ENCODE assay signal across 37 cellular contexts in the genomic region with DNA sequence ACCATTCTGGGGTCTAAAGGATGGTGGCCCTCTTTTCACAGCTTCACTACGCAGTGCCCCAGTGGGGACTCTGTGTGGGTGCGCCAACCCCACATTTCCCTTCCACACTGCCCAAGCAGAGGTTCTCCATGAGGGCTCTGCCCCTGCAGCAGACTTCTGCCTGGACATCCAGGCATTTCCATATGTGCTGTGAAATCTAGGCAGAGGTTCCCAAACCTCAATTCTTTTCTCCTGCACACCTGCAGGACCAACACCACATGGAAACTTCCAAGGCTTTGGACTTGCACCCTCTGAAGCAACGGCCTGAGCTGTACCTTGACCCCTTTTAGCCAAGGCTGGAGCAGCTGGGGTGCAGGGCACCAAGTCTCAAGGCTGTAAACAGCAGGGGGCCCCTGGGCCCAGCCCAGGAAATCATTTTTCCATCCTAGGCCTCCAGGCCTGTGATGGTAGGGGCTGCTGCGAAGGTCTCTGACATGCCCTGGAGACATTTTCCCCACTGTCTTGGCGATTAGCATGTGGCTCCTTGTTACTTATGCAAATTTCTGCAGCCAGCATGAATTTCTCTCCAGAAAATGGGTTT.
"Had no signal": no experiment of that assay in that cellular context is flagged by ENCODE, and none has a peak within 500 bp of the region (broad histone marks: within the 10 kb centered on the region; RNA-seq: fewer than 3 reads in every experiment).

No MANE protein-coding gene starts in this region.

- H3K9me3 Mint-ChIP-seq: activated naive CD4-positive, alpha-beta T cell treated with anti-CD3 and anti-CD28 coated beads, Interleukin-2, amount 10 ng/mL, durations not matched to agents 7 days and 5 days; activated naive CD4-positive, alpha-beta T cell treated with anti-CD3 and anti-CD28 coated beads, Interleukin-2, amount 50 U/mL, for 24 hours; activated naive CD8-positive, alpha-beta T cell treated with anti-CD3 and anti-CD28 coated beads for 36 hours; activated T-helper 1 cell treated with anti-CD3 and anti-CD28 coated beads, Interleukin-12 subunit alpha, Interleukin-12 subunit beta, Interleukin-2, Interleukin-4 antibody, amounts not matched to agents 30 ng/mL and 10 ng/mL and 1 ng/mL, durations not matched to agents 14 hours and 24 hours and 36 hours; activated T-helper 2 cell treated with anti-CD3 and anti-CD28 coated beads, Interferon-gamma antibody, Interleukin-2, Interleukin-4, amounts not matched to agents 10 μg/mL and 5 μg/mL and 100 μg/mL, durations not matched to agents 14 hours and 24 hours and 36 hours; central memory CD8-positive, alpha-beta T cell had no signal

- H3K27me3 Mint-ChIP-seq: activated naive CD4-positive, alpha-beta T cell treated with anti-CD3 and anti-CD28 coated beads, Interleukin-2, amount 50 U/mL, for 24 hours; activated naive CD8-positive, alpha-beta T cell; activated naive CD8-positive, alpha-beta T cell treated with anti-CD3 and anti-CD28 coated beads for 36 hours; activated naive CD8-positive, alpha-beta T cell treated with anti-CD3 and anti-CD28 coated beads, Interleukin-2, amount 10 ng/mL, durations not matched to agents 7 days and 5 days; activated naive CD8-positive, alpha-beta T cell treated with anti-CD3 and anti-CD28 coated beads, Interleukin-2, amount 50 U/mL, for 24 hours; activated T-helper 17 cell treated with anti-CD3 and anti-CD28 coated beads, Interleukin-2, amount 50 U/mL, for 72 hours; central memory CD8-positive, alpha-beta T cell had no signal

- DNase-seq: activated effector memory CD4-positive, alpha-beta T cell treated with anti-CD3 and anti-CD28 coated beads, Interleukin-2, amount 50 U/mL, for 16 hours; activated effector memory CD4-positive, alpha-beta T cell treated with Interleukin-2 at 50 U/mL for 16 hours; activated gamma-delta T cell; activated gamma-delta T cell treated with Interleukin-2 at 50 U/mL for 16 hours; activated naive CD4-positive, alpha-beta T cell; activated naive CD4-positive, alpha-beta T cell treated with anti-CD3 and anti-CD28 coated beads for 36 hours; activated naive CD4-positive, alpha-beta T cell treated with anti-CD3 and anti-CD28 coated beads, Interleukin-2, amount 10 ng/mL, durations not matched to agents 7 days and 5 days; activated naive CD4-positive, alpha-beta T cell treated with anti-CD3 and anti-CD28 coated beads, Interleukin-2, amount 50 U/mL, for 16 hours; activated naive CD4-positive, alpha-beta T cell treated with Interleukin-2 at 50 U/mL for 16 hours; activated naive CD8-positive, alpha-beta T cell treated with anti-CD3 and anti-CD28 coated beads for 36 hours; activated naive CD8-positive, alpha-beta T cell treated with anti-CD3 and anti-CD28 coated beads, Interleukin-2, amount 10 ng/mL, durations not matched to agents 7 days and 5 days; activated naive CD8-positive, alpha-beta T cell treated with anti-CD3 and anti-CD28 coated beads, Interleukin-2, amount 50 U/mL, for 24 hours; activated T-cell treated with anti-CD3 and anti-CD28 coated beads, Interleukin-2, amount 50 U/mL, for 24 hours; activated T-cell treated with anti-CD3 and anti-CD28 coated beads, Interleukin-2, amount 50 U/mL, for 4 hours; activated T-cell treated with anti-CD3 and anti-CD28 coated beads, Interleukin-2, amount 50 U/mL, for 48 hours; activated T-cell treated with anti-CD3 and anti-CD28 coated beads, Interleukin-2, amount 50 U/mL, for 72 hours; adrenal gland; amniotic stem cell; amygdala; anterior cingulate cortex; aorta; body of pancreas; brain microvascular endothelial cell; caudate nucleus; central memory CD4-positive, alpha-beta T cell; cerebellar nuclear complex had no signal

- H3K36me3 ChIP-seq: adrenal gland, ascending aorta, brain microvascular endothelial cell, breast epithelium, cardiac muscle cell had no signal

- H3K27ac ChIP-seq: adrenal gland, ascending aorta, body of pancreas, brain microvascular endothelial cell, breast epithelium, cardiac muscle cell had no signal

- H3K36me3 Mint-ChIP-seq: activated naive CD4-positive, alpha-beta T cell treated with anti-CD3 and anti-CD28 coated beads, Interleukin-2, amount 10 ng/mL, durations not matched to agents 7 days and 5 days; activated naive CD4-positive, alpha-beta T cell treated with anti-CD3 and anti-CD28 coated beads, Interleukin-2, amount 50 U/mL, for 24 hours; activated naive CD4-positive, alpha-beta T cell treated with anti-CD3 and anti-CD28 coated beads, Interleukin-2, amount 50 U/mL, for 72 hours; activated naive CD8-positive, alpha-beta T cell; activated naive CD8-positive, alpha-beta T cell treated with anti-CD3 and anti-CD28 coated beads for 36 hours; activated naive CD8-positive, alpha-beta T cell treated with anti-CD3 and anti-CD28 coated beads, Interleukin-2, amount 10 ng/mL, durations not matched to agents 7 days and 5 days; brain had no signal

- H3K4me3 ChIP-seq: adrenal gland, ascending aorta, body of pancreas, breast epithelium, cardiac muscle cell had no signal

- H3K4me1 ChIP-seq: adrenal gland, ascending aorta, body of pancreas, breast epithelium had no signal

- H3K9me3 ChIP-seq: adrenal gland, ascending aorta, body of pancreas had no signal

- H3K27me3 ChIP-seq: adrenal gland, ascending aorta, body of pancreas, brain microvascular endothelial cell, cardiac muscle cell had no signal

- H3K27ac Mint-ChIP-seq: activated naive CD4-positive, alpha-beta T cell treated with anti-CD3 and anti-CD28 coated beads for 36 hours; activated naive CD4-positive, alpha-beta T cell treated with anti-CD3 and anti-CD28 coated beads, Interleukin-2, amount 10 ng/mL, durations not matched to agents 7 days and 5 days; activated naive CD4-positive, alpha-beta T cell treated with anti-CD3 and anti-CD28 coated beads, Interleukin-2, amount 50 U/mL, for 24 hours; activated naive CD4-positive, alpha-beta T cell treated with anti-CD3 and anti-CD28 coated beads, Interleukin-2, amount 50 U/mL, for 72 hours; activated naive CD8-positive, alpha-beta T cell; activated naive CD8-positive, alpha-beta T cell treated with anti-CD3 and anti-CD28 coated beads for 36 hours; activated naive CD8-positive, alpha-beta T cell treated with anti-CD3 and anti-CD28 coated beads, Interleukin-2, amount 10 ng/mL, durations not matched to agents 7 days and 5 days; activated naive CD8-positive, alpha-beta T cell treated with anti-CD3 and anti-CD28 coated beads, Interleukin-2, amount 50 U/mL, for 24 hours; activated T-cell treated with anti-CD3 and anti-CD28 coated beads, Interleukin-2, amount 50 U/mL, for 24 hours; activated T-cell treated with anti-CD3 and anti-CD28 coated beads, Interleukin-2, amount 50 U/mL, for 72 hours; activated T-helper 1 cell treated with anti-CD3 and anti-CD28 coated beads, Interleukin-12 subunit alpha, Interleukin-12 subunit beta, Interleukin-2, Interleukin-4 antibody, amounts not matched to agents 30 ng/mL and 10 ng/mL and 1 ng/mL, durations not matched to agents 14 hours and 24 hours and 36 hours; activated T-helper 17 cell treated with anti-CD3 and anti-CD28 coated beads, Interleukin-2, amount 50 U/mL, for 72 hours; activated T-helper 2 cell treated with anti-CD3 and anti-CD28 coated beads, Interferon-gamma antibody, Interleukin-2, Interleukin-4, amounts not matched to agents 10 μg/mL and 5 μg/mL and 100 μg/mL, durations not matched to agents 14 hours and 24 hours and 36 hours; brain had no signal

- H3K4me3 Mint-ChIP-seq: activated naive CD4-positive, alpha-beta T cell treated with anti-CD3 and anti-CD28 coated beads for 36 hours; activated naive CD4-positive, alpha-beta T cell treated with anti-CD3 and anti-CD28 coated beads, Interleukin-2, amount 10 ng/mL, durations not matched to agents 7 days and 5 days; activated naive CD4-positive, alpha-beta T cell treated with anti-CD3 and anti-CD28 coated beads, Interleukin-2, amount 50 U/mL, for 24 hours; activated naive CD8-positive, alpha-beta T cell; activated naive CD8-positive, alpha-beta T cell treated with anti-CD3 and anti-CD28 coated beads for 36 hours; activated naive CD8-positive, alpha-beta T cell treated with anti-CD3 and anti-CD28 coated beads, Interleukin-2, amount 10 ng/mL, durations not matched to agents 7 days and 5 days; activated naive CD8-positive, alpha-beta T cell treated with anti-CD3 and anti-CD28 coated beads, Interleukin-2, amount 50 U/mL, for 24 hours; activated T-cell treated with anti-CD3 and anti-CD28 coated beads, Interleukin-2, amount 50 U/mL, for 24 hours; activated T-cell treated with anti-CD3 and anti-CD28 coated beads, Interleukin-2, amount 50 U/mL, for 4 hours; activated T-cell treated with anti-CD3 and anti-CD28 coated beads, Interleukin-2, amount 50 U/mL, for 72 hours; activated T-helper 1 cell treated with anti-CD3 and anti-CD28 coated beads, Interleukin-12 subunit alpha, Interleukin-12 subunit beta, Interleukin-2, Interleukin-4 antibody, amounts not matched to agents 30 ng/mL and 10 ng/mL and 1 ng/mL, durations not matched to agents 14 hours and 24 hours and 36 hours; activated T-helper 17 cell treated with anti-CD3 and anti-CD28 coated beads, Interleukin-2, amount 50 U/mL, for 72 hours; brain; central memory CD8-positive, alpha-beta T cell had no signal

- H3K4me1 Mint-ChIP-seq: activated naive CD4-positive, alpha-beta T cell treated with anti-CD3 and anti-CD28 coated beads, Interleukin-2, amount 10 ng/mL, durations not matched to agents 7 days and 5 days; activated naive CD4-positive, alpha-beta T cell treated with anti-CD3 and anti-CD28 coated beads, Interleukin-2, amount 50 U/mL, for 24 hours; activated naive CD8-positive, alpha-beta T cell treated with anti-CD3 and anti-CD28 coated beads for 36 hours; activated naive CD8-positive, alpha-beta T cell treated with anti-CD3 and anti-CD28 coated beads, Interleukin-2, amount 10 ng/mL, durations not matched to agents 7 days and 5 days; activated naive CD8-positive, alpha-beta T cell treated with anti-CD3 and anti-CD28 coated beads, Interleukin-2, amount 50 U/mL, for 24 hours; activated T-helper 17 cell treated with anti-CD3 and anti-CD28 coated beads, Interleukin-2, amount 50 U/mL, for 72 hours; brain; central memory CD8-positive, alpha-beta T cell had no signal
